In the genomic region with DNA sequence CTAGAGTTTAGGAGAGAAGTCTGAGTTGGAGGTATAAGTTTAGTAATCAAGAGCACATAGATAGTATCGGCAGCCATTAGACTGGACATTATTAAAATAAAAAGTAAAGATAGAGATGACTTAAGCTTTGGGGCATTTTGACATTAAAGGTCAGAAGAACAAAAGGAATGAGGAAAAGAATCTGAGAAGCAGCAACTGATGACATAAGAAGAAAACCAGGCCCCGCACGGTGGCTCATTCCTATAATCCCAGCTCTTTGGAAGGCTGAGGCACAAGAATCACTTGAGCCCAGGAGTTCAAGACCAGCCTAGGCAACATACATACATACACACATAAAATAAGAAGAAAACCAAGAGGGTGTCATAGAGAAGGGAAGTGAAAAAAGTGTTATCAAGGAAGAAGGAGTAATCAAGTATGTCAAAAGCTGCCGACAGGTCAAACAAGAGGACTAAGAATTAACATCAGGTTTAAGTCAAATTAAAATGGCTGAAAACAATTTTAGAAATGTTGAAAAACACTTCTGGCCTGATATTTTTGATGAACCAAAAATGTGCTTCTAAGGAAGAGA, we compare ENCODE assay signal across 2 cellular contexts.
TF ChIP-seq lines count a peak whose summit lies in the region.

No MANE protein-coding gene starts in this region.

TF ChIP-seq in IMR-90, 13 proteins besides CTCF, POLR2A, EP300 and RAD21:
- no peak for TF ChIP-seq SMC3 (IDR thresholded peaks at IDR 0.05; ENCODE audit: low read depth, low read length)
- no peak for TF ChIP-seq MAZ (IDR thresholded peaks at IDR 0.05; ENCODE audit: borderline replicate concordance, low read depth, low read length)
- TF ChIP-seq MXI1 (IDR thresholded peaks at IDR 0.05; ENCODE audit: borderline replicate concordance, low read depth, low read length), result no peak
- no peak for TF ChIP-seq CEBPB (IDR thresholded peaks at IDR 0.05; ENCODE audit: low read depth, low read length)

TF ChIP-seq in GM12878, 131 proteins besides CTCF, POLR2A, EP300 and RAD21:
- TF ChIP-seq SPI1 (IDR thresholded peaks at IDR 0.05; ENCODE audit: borderline replicate concordance, insufficient read depth, low read depth, low read length), result 0 out of 2 replicates have a peak, but pooled peaks have one; percentile 26
- no peak for TF ChIP-seq PAX5 (IDR thresholded peaks at IDR 0.05; ENCODE audit: borderline replicate concordance, low read depth, low read length)
